In genomic region chr1:219990782-219991510, GRCh38 we compare ENCODE assay signal across 8 cellular contexts. TPM values are rescaled to one million over a fixed set of nuclear protein-coding genes. Genes with fewer than 3 reads are reported as not detected.
DNase-seq lines count a peak whose midpoint lies in the region; ATAC-seq, FAIRE-seq and TF ChIP-seq lines count a peak whose summit lies in the region.

No MANE protein-coding gene starts in this region.

- H3K4me3 ChIP-seq in CD8-positive, alpha-beta T cell (ENCODE audit: low read depth, low read length) = no peak overlapping the region
- H3K4me3 ChIP-seq in HEK293 (ENCODE audit: low read depth, low read length) (no peak overlapping the region), fibroblast of lung (replicated peaks in 1 of 4; ENCODE audit: control extremely low read depth in 1 of 4, insufficient read depth in 1 of 4, low read depth in 3 of 4, low read length in 4 of 4) (no peak overlapping the region), small intestine (ENCODE audit: low read depth in 1 of 2, low read length in 2 of 2) (no peak overlapping the region)

- no peaks in the 10 kb centered on the region for H3K9me3 ChIP-seq in CD8-positive, alpha-beta T cell (ENCODE audit: low read length)
- H3K9me3 ChIP-seq in HEK293 (ENCODE audit: control insufficient read depth, insufficient read depth, low read depth, low read length) = no peaks in the 10 kb centered on the region
- no peaks in the 10 kb centered on the region for H3K9me3 ChIP-seq in fibroblast of lung (ENCODE audit: control insufficient read depth, insufficient read depth, low read depth, low read length)
- H3K9me3 ChIP-seq in small intestine (ENCODE audit: control insufficient read depth, low read depth) = no peaks in the 10 kb centered on the region

- peaks cover 18% of the 10 kb centered on the region for H3K36me3 ChIP-seq in CD8-positive, alpha-beta T cell (ENCODE audit: insufficient read depth, low read length)
- H3K36me3 ChIP-seq in HEK293 (ENCODE audit: control insufficient read depth in 2 of 2, insufficient read depth in 1 of 2, low read length in 2 of 2) (peaks cover 5 to 40% of the 10 kb centered on the region in 2 experiments), fibroblast of lung (ENCODE audit: control insufficient read depth, insufficient read depth, low read length) (no peaks in the 10 kb centered on the region), small intestine (ENCODE audit: control insufficient read depth in 2 of 2, insufficient read depth in 2 of 2, low read length in 2 of 2) (peaks cover 5 to 12% of the 10 kb centered on the region in 2 donors)

- H3K4me2 ChIP-seq in fibroblast of lung (ENCODE audit: extremely low read depth, insufficient read depth, low read length) = no peak overlapping the region

- H3K27me3 Mint-ChIP-seq in CD8-positive, alpha-beta T cell (ENCODE audit: low read depth) = no peaks in the 10 kb centered on the region

- H4K20me1 ChIP-seq in fibroblast of lung (ENCODE audit: control insufficient read depth, extremely low read depth, insufficient read depth, low read length) = no peaks in the 10 kb centered on the region

- no peak overlapping the region for H3K4me3 Mint-ChIP-seq in CD8-positive, alpha-beta T cell

- intact Hi-C loops in CD8-positive, alpha-beta T cell (cut with DNase I, micrococcal nuclease) = loop anchor here (5.0 to 10.0 kb wide), 3 partner anchors 124 to 814 kb away; no protein-coding TSS in a partner anchor

- DNase-seq in CD8-positive, alpha-beta T cell = no peak
- DNase-seq in RCC 7860 (ENCODE audit: low spot score) (no peak), fibroblast of lung (ENCODE audit: low read depth in 2 of 2) (peak; percentile 30 to 61), small intestine (peak; percentile 48)

- H3K36me3 Mint-ChIP-seq in CD8-positive, alpha-beta T cell = peaks cover 67% of the 10 kb centered on the region

- no peaks in the 10 kb centered on the region for H3K9me3 Mint-ChIP-seq in CD8-positive, alpha-beta T cell

- H3K4me1 Mint-ChIP-seq in CD8-positive, alpha-beta T cell (ENCODE audit: low read depth) = no peaks in the 10 kb centered on the region

- 13 to 38% (median 19%) methylated on average over 2 of the region's 2 CpGs for WGBS in small intestine, 3 donors

- H3K27ac Mint-ChIP-seq in CD8-positive, alpha-beta T cell = peak overlapping the region; percentile 38

- FAIRE-seq in RCC 7860 (lab: Jason Lieb, UNC) = peak; percentile 87
- FAIRE-seq in small intestine (lab: Jason Lieb, UNC) = peak; percentile 95

- ATAC-seq in CD8-positive, alpha-beta T cell = no peak
- ATAC-seq in GM19467 (IDR thresholded peaks at IDR 0.05; ENCODE audit: unreplicated experiment) (no peak), HG02610 (IDR thresholded peaks at IDR 0.05; ENCODE audit: unreplicated experiment) (no peak), GM19463 (IDR thresholded peaks at IDR 0.05; ENCODE audit: unreplicated experiment) (no peak)

- no peak overlapping the region for H3K9ac ChIP-seq in fibroblast of lung (ENCODE audit: insufficient read depth, low read length)

- H2AFZ ChIP-seq in fibroblast of lung (ENCODE audit: low read length) = no peak overlapping the region

- POLR2A ChIA-PET in CD8-positive, alpha-beta T cell (lab: Charles Lee) = interaction anchor here (1.0 kb wide), 1 partner anchor 88 kb away, joined by 4 read pairs; no protein-coding TSS in a partner anchor
- POLR2A ChIA-PET in HEK293 (lab: Yijun Ruan, JAX) = interaction anchor here (0.5 to 0.9 kb wide), 3 partner anchors 26 to 215 kb away, joined by 3 to 4 read pairs (median 3); no protein-coding TSS in a partner anchor

- no peak overlapping the region for H3K27ac ChIP-seq in CD8-positive, alpha-beta T cell (ENCODE audit: low read depth, low read length)
- H3K27ac ChIP-seq in HEK293 (ENCODE audit: extremely low read depth, low read depth, low read length) = no peak overlapping the region
- no peak overlapping the region for H3K27ac ChIP-seq in fibroblast of lung (ENCODE audit: insufficient read depth, low read length)
- H3K27ac ChIP-seq in small intestine (ENCODE audit: low read depth in 1 of 2, low read length in 1 of 2) = no peak overlapping the region

- no peaks in the 10 kb centered on the region for H3K27me3 ChIP-seq in CD8-positive, alpha-beta T cell (ENCODE audit: insufficient read depth, low read length)
- H3K27me3 ChIP-seq in fibroblast of lung (ENCODE audit: control insufficient read depth, insufficient read depth, low read length) (no peaks in the 10 kb centered on the region), small intestine (ENCODE audit: control insufficient read depth in 2 of 2, insufficient read depth in 2 of 2, low read length in 2 of 2) (no peaks in the 10 kb centered on the region)

- H3K79me2 ChIP-seq in fibroblast of lung (ENCODE audit: control insufficient read depth, insufficient read depth, low read length) = no peaks in the 10 kb centered on the region

- TF ChIP-seq CTCF in CD8-positive, alpha-beta T cell (IDR thresholded peaks at IDR 0.05) = peak; percentile 50
- TF ChIP-seq CTCF in HEK293 (tag by site-specific recombination; IDR thresholded peaks at IDR 0.05) (peak; percentile 34; the same call in 1 of the 2 replicates), fibroblast of lung (conservative IDR thresholded peaks at IDR 0.05 in 1 of 2, IDR thresholded peaks at IDR 0.05 in 1 of 2; ENCODE audit: low read depth in 1 of 2, low read length in 2 of 2) (peak; percentile 42 to 60)

- no peaks in the 10 kb centered on the region for H3K4me1 ChIP-seq in CD8-positive, alpha-beta T cell (ENCODE audit: insufficient read depth, low read length)
- no peaks in the 10 kb centered on the region for H3K4me1 ChIP-seq in HEK293 (ENCODE audit: control insufficient read depth, insufficient read depth, low read length)
- H3K4me1 ChIP-seq in fibroblast of lung (ENCODE audit: control insufficient read depth, extremely low read depth, insufficient read depth, low read length) = no peaks in the 10 kb centered on the region
- H3K4me1 ChIP-seq in small intestine (ENCODE audit: control insufficient read depth in 2 of 2, insufficient read depth in 1 of 2, low read depth in 1 of 2, low read length in 1 of 2) = no peaks in the 10 kb centered on the region

- CTCF ChIA-PET in CD8-positive, alpha-beta T cell (lab: Charles Lee) = interaction anchor here (1.4 kb wide), 1 partner anchor 133 kb away, joined by 3 read pairs; no protein-coding TSS in a partner anchor
- CTCF ChIA-PET in HEK293 (lab: Yijun Ruan, JAX) = interaction anchor here (0.5 to 2.4 kb wide), 17 partner anchors 12 to 885 kb away, joined by 3 to 11 read pairs (median 4); no protein-coding TSS in a partner anchor

TF ChIP-seq in HEK293, 187 proteins besides CTCF, POLR2A, EP300 and RAD21:
- TF ChIP-seq ZNF639 (tag by site-specific recombination; IDR thresholded peaks at IDR 0.05) = no peak
- TF ChIP-seq TRIM28 (IDR thresholded peaks at IDR 0.05; ENCODE audit: borderline replicate concordance, low read length) = no peak
- no peak for TF ChIP-seq ZNF830 (tag by site-specific recombination; IDR thresholded peaks at IDR 0.05; ENCODE audit: low read depth)
- TF ChIP-seq ZBTB21 (tag by site-specific recombination; IDR thresholded peaks at IDR 0.05) = no peak
- TF ChIP-seq ZNF514 (tag by site-specific recombination; IDR thresholded peaks at IDR 0.05) = no peak
- TF ChIP-seq ZNF785 (tag by site-specific recombination; IDR thresholded peaks at IDR 0.05) = no peak
- TF ChIP-seq ZNF654 (tag by site-specific recombination; IDR thresholded peaks at IDR 0.05; ENCODE audit: low read depth) = peak; percentile 80
- TF ChIP-seq ZFP69B (tag by site-specific recombination; IDR thresholded peaks at IDR 0.05) = no peak
- 0 out of 2 replicates have a peak, but pooled peaks have one; percentile 15 for TF ChIP-seq PRDM1 (tag by site-specific recombination; IDR thresholded peaks at IDR 0.05)
- peak; percentile 96 for TF ChIP-seq ZNF362 (tag by site-specific recombination; IDR thresholded peaks at IDR 0.05)
- TF ChIP-seq ZNF24 (tag by site-specific recombination; IDR thresholded peaks at IDR 0.05) = no peak
- TF ChIP-seq ZNF701 (tag by site-specific recombination; IDR thresholded peaks at IDR 0.05) = no peak
- TF ChIP-seq SALL2 (tag by site-specific recombination; IDR thresholded peaks at IDR 0.05; ENCODE audit: borderline replicate concordance) = no peak

RNA-seq across cellular contexts. Expression of gene EPRS1, which starts 55.4 kb away (rescaled TPM):
- total RNA-seq in CD8-positive, alpha-beta T cell = 10 to 100 TPM; 42.8 to 44.2 TPM
- 193 and 273 TPM in 2 replicates for total RNA-seq in fibroblast of lung
- 100.0 and 103 TPM in 2 replicates for polyA plus RNA-seq in fibroblast of lung
- polyA plus RNA-seq in fibroblast of lung (2012) = 97.8 and 116 TPM in 2 replicates
- polyA minus RNA-seq in fibroblast of lung (ENCODE audit: low replicate concordance) = 72.1 and 134 TPM in 2 replicates
- 10 to 100 TPM; 14.1 to 76.0 (median 37.8) TPM for polyA plus RNA-seq in small intestine

Comparison
In these comparisons a context has a peak if more than half of its experiments do, and no peak if none do; other contexts are left out.
1. DNase-seq: peak in fibroblast of lung (2 of 2) and small intestine (single experiment); none in CD8-positive, alpha-beta T cell (0 of 7) and RCC 7860 (single experiment).
2. Peak in every context shown above with its lines, with median percentiles within 50 percentile points of each other: CTCF ChIP-seq.